In the genomic region with DNA sequence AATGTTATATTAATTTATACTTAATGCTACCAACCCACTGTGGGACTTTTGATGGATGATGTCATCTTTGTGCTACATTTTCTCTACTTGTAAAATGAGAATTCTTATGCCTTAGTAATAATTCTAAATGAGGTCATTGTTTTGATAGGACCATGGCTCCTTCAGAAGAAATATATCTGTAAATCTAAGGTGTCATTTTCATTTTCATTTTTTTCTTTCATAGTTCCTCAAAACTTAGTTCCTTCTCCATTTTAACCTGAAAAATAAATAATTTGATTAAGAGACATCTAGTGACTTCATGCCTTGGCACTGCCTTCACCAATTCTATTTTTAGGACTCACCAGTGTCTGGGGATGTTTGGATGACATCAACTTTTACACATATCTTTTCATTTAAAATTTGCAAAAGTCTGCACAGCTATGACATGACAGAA, we compare ENCODE assay signal across 20 cellular contexts. TPM values are rescaled to one million over a fixed set of nuclear protein-coding genes. Genes with fewer than 3 reads are reported as not detected.
A peak's percentile ranks its signal among the peaks of the same experiment; 100 is the strongest.
DNase-seq lines count a peak whose midpoint lies in the region; ATAC-seq, FAIRE-seq and TF ChIP-seq lines count a peak whose summit lies in the region.
"Had no signal": no experiment of that assay in that cellular context is flagged by ENCODE, and none has a peak within 500 bp of the region (broad histone marks: within the 10 kb centered on the region; RNA-seq: fewer than 3 reads in every experiment).

No MANE protein-coding gene starts in this region.

- H3K27me3 ChIP-seq in AG04450 (ENCODE audit: control insufficient read depth, insufficient read depth, low read length) (no peaks in the 10 kb centered on the region), mesenchymal stem cell (ENCODE audit: control insufficient read depth in 1 of 2, insufficient read depth in 1 of 2, low read length in 2 of 2) (no peaks in the 10 kb centered on the region), MM.1S (replicated peaks; ENCODE audit: insufficient read depth, low read length) (no peaks in the 10 kb centered on the region), esophagus muscularis mucosa (no peaks in the 10 kb centered on the region)

- H4K8ac ChIP-seq in mesenchymal stem cell (ENCODE audit: low read length) = no peak overlapping the region

- H2BK5ac ChIP-seq in mesenchymal stem cell (ENCODE audit: low read depth, low read length, poor library complexity, severe bottlenecking) = no peak overlapping the region

- H2BK12ac ChIP-seq in mesenchymal stem cell (ENCODE audit: low read length in 2 of 2) = no peak overlapping the region

- CTCF ChIA-PET in AG04450 (lab: Charles Lee) = no interaction called here

- no peaks in the 10 kb centered on the region for H3K4me1 ChIP-seq in mesenchymal stem cell (ENCODE audit: control insufficient read depth, insufficient read depth, low read depth, low read length)
- H3K4me1 ChIP-seq in MM.1S (ENCODE audit: low read length) = no peaks in the 10 kb centered on the region
- H3K4me1 ChIP-seq in esophagus muscularis mucosa = peaks cover 0 to 6% (median 5%) of the 10 kb centered on the region in 4 donors

- no peak overlapping the region for H3K18ac ChIP-seq in mesenchymal stem cell (ENCODE audit: low read depth in 1 of 2, low read length in 2 of 2)

- TF ChIP-seq EP300 in esophagus muscularis mucosa (IDR thresholded peaks at IDR 0.05) = no peak

- H3K27ac ChIP-seq in AG04450 (ENCODE audit: low read depth, low read length) (no peak overlapping the region), mesenchymal stem cell (ENCODE audit: low read length, poor library complexity, severe bottlenecking) (no peak overlapping the region), MM.1S (ENCODE audit: low read length) (no peak overlapping the region), esophagus muscularis mucosa (replicated peaks in 1 of 4) (no peak overlapping the region)

- DNase-seq in AG04450 (ENCODE audit: low read depth, low spot score) = peak; percentile 13
- peak; percentile 10 for DNase-seq in HTR-8/SVneo (ENCODE audit: insufficient read length, low spot score)
- DNase-seq in choroid plexus epithelial cell (ENCODE audit: low read depth) = peak; percentile 62
- DNase-seq in mesenchymal stem cell = peak; percentile 51
- no peak for DNase-seq in MM.1S
- no peak for DNase-seq in esophagus muscularis mucosa (ENCODE audit: extremely low spot score)
- DNase-seq in NCI-H1105 treated with DMSO at 0.1 percent for 48 hours (lab: John Stamatoyannopoulos, UW) = no peak
- DNase-seq: activated CD4-positive, alpha-beta memory T cell treated with anti-CD3 and anti-CD28 coated beads for 36 hours; activated naive CD4-positive, alpha-beta T cell treated with anti-CD3 and anti-CD28 coated beads, Interleukin-2, amount 10 ng/mL, durations not matched to agents 7 days and 5 days; activated T-cell treated with anti-CD3 and anti-CD28 coated beads, Interleukin-2, amount 50 U/mL, for 24 hours; CD4-positive, alpha-beta T cell; DMS79 treated with DMSO at 0.1 percent for 48 hours; hypothalamus; NCI-H1092 treated with DMSO at 0.1 percent for 48 hours; NCI-H2107; NCI-H524; SHP77 treated with DMSO at 0.1 percent for 48 hours; WERI-Rb-1 had no signal

- POLR2A ChIA-PET in AG04450 (lab: Yijun Ruan, JAX) = no interaction called here

- H3K9ac ChIP-seq in mesenchymal stem cell (ENCODE audit: low read length) = no peak overlapping the region
- no peak overlapping the region for H3K9ac ChIP-seq in MM.1S (ENCODE audit: low read length)

- H3K4ac ChIP-seq in mesenchymal stem cell (ENCODE audit: low read depth in 1 of 2, low read length in 2 of 2) = no peak overlapping the region

- ATAC-seq in GM21619 (IDR thresholded peaks at IDR 0.05; ENCODE audit: unreplicated experiment) = no peak
- ATAC-seq: esophagus mucosa had no signal

- H3K14ac ChIP-seq in mesenchymal stem cell (ENCODE audit: low read length in 2 of 2) = no peak overlapping the region

- H3K4me3 ChIP-seq in AG04450 (ENCODE audit: low read depth, low read length) = no peak overlapping the region
- H3K4me3 ChIP-seq in choroid plexus epithelial cell (ENCODE audit: low read depth, low read length) = no peak overlapping the region
- H3K4me3 ChIP-seq in mesenchymal stem cell (ENCODE audit: insufficient read depth in 1 of 2, low read depth in 1 of 2, low read length in 2 of 2) = no peak overlapping the region
- H3K4me3 ChIP-seq in MM.1S (ENCODE audit: low read length) = no peak overlapping the region
- no peak overlapping the region for H3K4me3 ChIP-seq in esophagus muscularis mucosa

- no peaks in the 10 kb centered on the region for H3K9me2 ChIP-seq in MM.1S (replicated peaks; ENCODE audit: insufficient read depth, low read length)

- no peak overlapping the region for H2BK120ac ChIP-seq in mesenchymal stem cell (ENCODE audit: low read depth, low read length)

- intact Hi-C loops in esophagus muscularis mucosa (cut with DNase I) = no loop called here

- H3K23ac ChIP-seq in mesenchymal stem cell (ENCODE audit: low read length in 2 of 2) = no peak overlapping the region

- H2BK15ac ChIP-seq in mesenchymal stem cell (ENCODE audit: low read depth, poor library complexity, severe bottlenecking) = no peak overlapping the region

- no peaks in the 10 kb centered on the region for H3K79me1 ChIP-seq in mesenchymal stem cell (replicated peaks; ENCODE audit: low read length, poor library complexity, severe bottlenecking)

- TF ChIP-seq CTCF in AG04450 (IDR thresholded peaks at IDR 0.05; ENCODE audit: low read depth, low read length) (no peak), choroid plexus epithelial cell (conservative IDR thresholded peaks at IDR 0.05; ENCODE audit: low read depth, low read length) (no peak), MM.1S (IDR thresholded peaks at IDR 0.05; ENCODE audit: low read length) (no peak), esophagus muscularis mucosa (IDR thresholded peaks at IDR 0.05) (no peak)

- H2AK5ac ChIP-seq in mesenchymal stem cell (ENCODE audit: low read length, severe bottlenecking) = no peak overlapping the region

- H4K20me1 ChIP-seq in MM.1S (ENCODE audit: insufficient read depth, low read length) = no peaks in the 10 kb centered on the region

- no peaks in the 10 kb centered on the region for H3K79me2 ChIP-seq in MM.1S (ENCODE audit: low read length)

- H3K4me2 ChIP-seq in mesenchymal stem cell (ENCODE audit: low read length, poor library complexity, severe bottlenecking) (no peak overlapping the region), MM.1S (ENCODE audit: low read depth, low read length) (no peak overlapping the region)

- H4K91ac ChIP-seq in mesenchymal stem cell (ENCODE audit: low read length) = no peak overlapping the region

- H3F3A ChIP-seq in MM.1S (ENCODE audit: insufficient read depth, low read length) = no peaks in the 10 kb centered on the region

- no peak for TF ChIP-seq POLR2A in esophagus muscularis mucosa (IDR thresholded peaks at IDR 0.05; ENCODE audit: low read depth)

- no peak for FAIRE-seq in HTR-8/SVneo (lab: Jason Lieb, UNC)

- H3K9me3 ChIP-seq in AG04450 (ENCODE audit: control insufficient read depth, insufficient read depth, low read length) (no peaks in the 10 kb centered on the region), mesenchymal stem cell (ENCODE audit: control insufficient read depth, low read length) (no peaks in the 10 kb centered on the region), MM.1S (replicated peaks; ENCODE audit: insufficient read depth, low read length) (no peaks in the 10 kb centered on the region), esophagus muscularis mucosa (no peaks in the 10 kb centered on the region)

- H2AFZ ChIP-seq in mesenchymal stem cell (ENCODE audit: low read depth, low read length) (no peak overlapping the region), MM.1S (ENCODE audit: low read length) (no peak overlapping the region)

- H3K36me3 ChIP-seq in mesenchymal stem cell (ENCODE audit: control insufficient read depth in 1 of 2, insufficient read depth in 2 of 2, low read depth in 1 of 2, low read length in 2 of 2) (peaks cover 0 to 3% of the 10 kb centered on the region in 2 experiments), MM.1S (replicated peaks; ENCODE audit: insufficient read depth, low read length) (no peaks in the 10 kb centered on the region), esophagus muscularis mucosa (no peaks in the 10 kb centered on the region)
- H3K36me3 ChIP-seq: WERI-Rb-1 had no signal

RNA-seq across cellular contexts. Expression of a gene that starts 48.6 kb away (rescaled TPM):
- polyA plus RNA-seq in AG04450 (2011; rRNA removed) = 27.5 and 30.6 TPM in 2 replicates
- polyA minus RNA-seq in AG04450 (2011; rRNA and poly(A)+ RNA removed) = 15.5 and 16.9 TPM in 2 replicates
- polyA plus RNA-seq in mesenchymal stem cell (2013, experiment 1 of 2) = 47.0 TPM
- polyA plus RNA-seq in mesenchymal stem cell (2013, experiment 2 of 2) = 51.7 TPM
- total RNA-seq in esophagus muscularis mucosa = 10 to 100 TPM; 14.1 to 29.4 (median 21.4) TPM
- total RNA-seq: activated CD4-positive, alpha-beta memory T cell treated with anti-CD3 and anti-CD28 coated beads for 36 hours had no signal

Comparison
In these comparisons a context has a peak if more than half of its experiments do, and no peak if none do; other contexts are left out.
1. DNase-seq: peak in AG04450 (single experiment), HTR-8/SVneo (single experiment), choroid plexus epithelial cell (single experiment) and mesenchymal stem cell (single experiment); none in MM.1S (single experiment), esophagus muscularis mucosa (single experiment) and NCI-H1105 treated with DMSO at 0.1 percent for 48 hours (single experiment).